In genomic region chr16:48291303-48291702, GRCh38 we compare ENCODE assay signal across 33 cellular contexts. TPM values are rescaled to one million over a fixed set of nuclear protein-coding genes. Genes with fewer than 3 reads are reported as not detected.
DNase-seq lines count a peak whose midpoint lies in the region; ATAC-seq, FAIRE-seq and TF ChIP-seq lines count a peak whose summit lies in the region.
"Had no signal": no experiment of that assay in that cellular context is flagged by ENCODE, and none has a peak within 500 bp of the region (broad histone marks: within the 10 kb centered on the region; RNA-seq: fewer than 3 reads in every experiment).

No MANE protein-coding gene starts in this region.

- no peaks in the 10 kb centered on the region for H3K27me3 ChIP-seq in breast epithelium
- H3K27me3 ChIP-seq in brain microvascular endothelial cell (replicated peaks) = no peaks in the 10 kb centered on the region
- H3K27me3 ChIP-seq in foreskin keratinocyte = no peaks in the 10 kb centered on the region
- H3K27me3 ChIP-seq: adrenal gland, body of pancreas, right lobe of liver, thyroid gland, vagina had no signal

- H3K36me3 ChIP-seq in breast epithelium (peaks cover 7% of the 10 kb centered on the region), brain microvascular endothelial cell (replicated peaks) (peaks cover 15% of the 10 kb centered on the region)

- H3K27ac Mint-ChIP-seq in MCF 10A (ENCODE audit: low read depth, unreplicated experiment) = peak overlapping the region; percentile 58
- H3K27ac Mint-ChIP-seq: activated CD4-positive, alpha-beta memory T cell treated with anti-CD3 and anti-CD28 coated beads for 36 hours; activated T-cell treated with anti-CD3 and anti-CD28 coated beads, Interleukin-2, amount 50 U/mL, for 72 hours; IgD-negative memory B cell had no signal

- TF ChIP-seq CTCF in MCF 10A (IDR thresholded peaks at IDR 0.05; ENCODE audit: unreplicated experiment) (no peak), breast epithelium (IDR thresholded peaks at IDR 0.05) (no peak), brain microvascular endothelial cell (IDR thresholded peaks at IDR 0.05; ENCODE audit: low read depth, low read length, missing control alignments) (no peak), foreskin keratinocyte (conservative IDR thresholded peaks at IDR 0.05) (no peak)

- CTCF ChIA-PET in MCF 10A (lab: Yijun Ruan, JAX) = interaction anchor here (0.7 to 2.3 kb wide), 7 partner anchors 11 to 339 kb away, joined by 3 to 8 read pairs (median 5); no protein-coding TSS in a partner anchor

- POLR2A ChIA-PET in MCF 10A (lab: Yijun Ruan, JAX) = interaction anchor here (0.6 to 1.8 kb wide), 7 partner anchors 8 to 145 kb away, joined by 3 to 6 read pairs (median 4); no protein-coding TSS in a partner anchor

- H3K4me1 ChIP-seq in breast epithelium (no peaks in the 10 kb centered on the region), foreskin keratinocyte (peaks cover 34% of the 10 kb centered on the region)
- H3K4me1 ChIP-seq: adrenal gland, right lobe of liver, vagina had no signal

- H3K4me3 ChIP-seq in breast epithelium = no peak overlapping the region
- H3K4me3 ChIP-seq in brain microvascular endothelial cell (ENCODE audit: low read depth, low read length) = no peak overlapping the region
- H3K4me3 ChIP-seq: adrenal gland, body of pancreas, right lobe of liver, SK-N-MC, thyroid gland, vagina had no signal

- H3K27ac ChIP-seq in breast epithelium = peak overlapping the region in 1 of 2 donors; percentile 43
- peak overlapping the region; percentile 54 for H3K27ac ChIP-seq in brain microvascular endothelial cell
- H3K27ac ChIP-seq in foreskin keratinocyte = peak overlapping the region; percentile 61
- H3K27ac ChIP-seq: adrenal gland, right lobe of liver, SK-N-MC, thyroid gland, vagina had no signal

- no peak for TF ChIP-seq POLR2A in breast epithelium (IDR thresholded peaks at IDR 0.05)

- ATAC-seq in foreskin keratinocyte (peak; percentile 90), HG03196 (IDR thresholded peaks at IDR 0.05; ENCODE audit: unreplicated experiment) (no peak), GM18517 (IDR thresholded peaks at IDR 0.05; ENCODE audit: unreplicated experiment) (no peak)
- ATAC-seq: activated CD4-positive, CD25-positive, alpha-beta regulatory T cell treated with anti-CD3 and anti-CD28 coated beads, Interleukin-2, amount 50 U/mL, for 24 hours; activated T-cell treated with anti-CD3 and anti-CD28 coated beads, Interleukin-2, amount 50 U/mL, for 72 hours; body of pancreas; left ventricle myocardium superior; right lobe of liver had no signal

- H3K9me3 Mint-ChIP-seq in MCF 10A (ENCODE audit: unreplicated experiment) = no peaks in the 10 kb centered on the region

- H3K36me3 Mint-ChIP-seq in MCF 10A (ENCODE audit: insufficient read depth, unreplicated experiment) = peaks cover 40% of the 10 kb centered on the region

- H3K9me3 ChIP-seq in breast epithelium = peaks cover 0 to 10% of the 10 kb centered on the region in 2 donors
- H3K9me3 ChIP-seq: right lobe of liver, thyroid gland had no signal

- H3K27me3 Mint-ChIP-seq in MCF 10A (ENCODE audit: insufficient read depth, unreplicated experiment) = no peaks in the 10 kb centered on the region
- H3K27me3 Mint-ChIP-seq: activated CD4-positive, alpha-beta memory T cell treated with anti-CD3 and anti-CD28 coated beads for 36 hours; CD4-positive, CD25-positive, alpha-beta regulatory T cell; IgD-negative memory B cell; naive B cell had no signal

- BruUV-seq in MCF 10A (replicated peaks; lab: Mats Ljungman, UMichigan) = no TSS peak

- H3K4me1 Mint-ChIP-seq in MCF 10A (ENCODE audit: insufficient read depth, unreplicated experiment) = peaks cover 16% of the 10 kb centered on the region

- in situ Hi-C loops in brain microvascular endothelial cell (cut with HindIII; ENCODE audit: low pct_ligation_motif_present, low sequenced_read_pairs) = no loop called here

- FAIRE-seq in urothelium cell line (lab: Jason Lieb, UNC) = no peak
- FAIRE-seq: A204.1, GM19239, H54 had no signal

- intact Hi-C loops in MCF 10A (cut with micrococcal nuclease) = no loop called here
- intact Hi-C loops in breast epithelium (cut with DNase I; ENCODE audit: low total_unique reads) = no loop called here

- peak overlapping the region; percentile 4 for H3K4me3 Mint-ChIP-seq in MCF 10A (ENCODE audit: unreplicated experiment)
- H3K4me3 Mint-ChIP-seq: activated CD4-positive, alpha-beta memory T cell treated with anti-CD3 and anti-CD28 coated beads for 36 hours; activated T-cell treated with anti-CD3 and anti-CD28 coated beads, Interleukin-2, amount 50 U/mL, for 72 hours; CD4-positive, CD25-positive, alpha-beta regulatory T cell; IgD-negative memory B cell; naive B cell had no signal

- peak; percentile 47 for DNase-seq in MCF 10A (ENCODE audit: unreplicated experiment)
- DNase-seq in breast epithelium (ENCODE audit: low spot score in 2 of 2) = no peak
- peak; percentile 17 for DNase-seq in brain microvascular endothelial cell
- peak; percentile 55 to 77 for DNase-seq in foreskin keratinocyte
- peak; percentile 4 for DNase-seq in urothelium cell line (ENCODE audit: low spot score)
- no peak for DNase-seq in stimulated activated CD4-positive, alpha-beta T cell treated with anti-CD3 and anti-CD28 coated beads, Interleukin-15, amount 100 ng/mL, for 24 hours
- DNase-seq: activated CD4-positive, alpha-beta memory T cell treated with anti-CD3 and anti-CD28 coated beads for 36 hours; activated T-cell treated with anti-CD3 and anti-CD28 coated beads, Interleukin-2, amount 50 U/mL, for 72 hours; adrenal gland; body of pancreas; CD4-positive, CD25-positive, alpha-beta regulatory T cell; DMS79 treated with DMSO at 0.1 percent for 48 hours; islet precursor cell; left ventricle myocardium superior; midbrain; naive B cell; NCI-H1694; NCI-H510A; right lobe of liver; RPMI8226; stimulated activated CD4-positive, alpha-beta T cell treated with anti-CD3 and anti-CD28 coated beads, Interleukin-4, amount 100 ng/mL, for 1 hour; T-helper 1 cell; thyroid gland had no signal

RNA-seq across cellular contexts. Expression of gene ABCC11, which starts 44.0 kb away (rescaled TPM):
- total RNA-seq in MCF 10A (2022) (0.20 and 0.44 TPM in 2 replicates), breast epithelium (10 to 100 TPM in 1 of 3 donors, 1 to 10 TPM in 1, under 1 TPM in 1; 0.32 to 31.8 (median 5.4) TPM), foreskin keratinocyte (0.10 and 0.11 TPM in 2 replicates)
- polyA plus RNA-seq in foreskin keratinocyte = 0.03 and 0.09 TPM in 2 replicates
- total RNA-seq: CD4-positive, CD25-positive, alpha-beta regulatory T cell; left ventricle myocardium superior; posterior vena cava; vagina had no signal
- polyA plus RNA-seq: IgD-negative memory B cell had no signal

RNA-seq across cellular contexts. Expression of gene LONP2, which starts 47.2 kb away (rescaled TPM):
- total RNA-seq in MCF 10A (2022) = 55.6 and 58.8 TPM in 2 replicates
- 100 to 1,000 TPM in 1 of 3 donors, 10 to 100 TPM in 2; 66.6 to 106 (median 98.9) TPM for total RNA-seq in breast epithelium
- total RNA-seq in foreskin keratinocyte = 53.5 and 55.8 TPM in 2 replicates
- polyA plus RNA-seq in foreskin keratinocyte = 13.1 and 15.1 TPM in 2 replicates

Comparison
In these comparisons a context has a peak if more than half of its experiments do, and no peak if none do; other contexts are left out.
1. DNase-seq: peak in MCF 10A (single experiment), brain microvascular endothelial cell (single experiment), foreskin keratinocyte (2 of 2) and urothelium cell line (single experiment); none in breast epithelium (0 of 2) and stimulated activated CD4-positive, alpha-beta T cell treated with anti-CD3 and anti-CD28 coated beads, Interleukin-15, amount 100 ng/mL, for 24 hours (single experiment).